Comparison of ENCODE assay signal across 11 cellular contexts in the genomic region with DNA sequence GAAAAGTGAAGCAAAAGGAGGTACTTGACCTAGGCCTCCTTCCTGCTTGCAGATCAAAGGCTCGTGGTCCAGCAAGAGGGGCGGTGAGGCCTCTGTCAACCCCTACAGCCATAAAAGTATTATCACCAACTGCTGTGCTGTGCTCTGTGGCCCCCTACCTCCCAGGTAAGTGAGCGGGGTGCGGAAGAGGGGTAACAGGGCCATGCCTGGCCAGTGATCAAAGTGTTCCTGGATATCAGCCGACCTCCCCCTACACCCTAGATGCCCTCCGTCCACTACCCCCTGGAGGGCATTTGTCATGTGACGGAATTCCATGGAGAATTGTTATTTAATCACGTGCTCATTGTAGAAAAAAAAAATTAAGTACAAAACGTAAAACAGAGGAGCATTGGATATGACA. TPM values are rescaled to one million over a fixed set of nuclear protein-coding genes. Genes with fewer than 3 reads are reported as not detected.
A peak's percentile ranks its signal among the peaks of the same experiment; 100 is the strongest.
DNase-seq lines count a peak whose midpoint lies in the region; ATAC-seq, FAIRE-seq and TF ChIP-seq lines count a peak whose summit lies in the region.
"Had no signal": no experiment of that assay in that cellular context is flagged by ENCODE, and none has a peak within 500 bp of the region (broad histone marks: within the 10 kb centered on the region; RNA-seq: fewer than 3 reads in every experiment).

No MANE protein-coding gene starts in this region.

- peak overlapping the region; percentile 24 to 58; a peak in 4 of 6 replicates for H3K27ac ChIP-seq in A549
- peak overlapping the region; percentile 52 for H3K27ac ChIP-seq in PC-3 (ENCODE audit: low read length)
- peak overlapping the region; percentile 99 for H3K27ac ChIP-seq in foreskin keratinocyte

- WGBS in A549 (ENCODE audit: missing lambda C conversion rate): 68% methylated on average over 9 of the region's 9 CpGs

- TF ChIP-seq EP300 in A549 (IDR thresholded peaks at IDR 0.05): no peak

- CTCF ChIA-PET in A549 (lab: Yijun Ruan, JAX): interaction anchor here (1.3 kb wide), 1 partner anchor 29 kb away, joined by 3 read pairs; no protein-coding TSS in a partner anchor
- CTCF ChIA-PET in PC-3 (lab: Charles Lee): no interaction called here

- POLR2A ChIA-PET in A549 (lab: Yijun Ruan, JAX): no interaction called here
- POLR2A ChIA-PET in PC-3 (lab: Charles Lee; ENCODE audit: unreplicated experiment): no interaction called here

- H3K27me3 ChIP-seq in PC-3 (ENCODE audit: low read length) (no peaks in the 10 kb centered on the region), foreskin keratinocyte (no peaks in the 10 kb centered on the region)

- no peaks in the 10 kb centered on the region; the same call in 1 of the 2 replicates for H3K79me2 ChIP-seq in PC-3 (ENCODE audit: low read length)

- H3K4me2 ChIP-seq in A549: no peak overlapping the region
- no peak overlapping the region for H3K4me2 ChIP-seq in PC-3 (ENCODE audit: low read length)

- TF ChIP-seq POLR2A in A549 (IDR thresholded peaks at IDR 0.05; ENCODE audit: low read length): no peak

- peaks cover 8% of the 10 kb centered on the region for H3F3A ChIP-seq in PC-3 (ENCODE audit: low read length, unreplicated experiment)

- no TSS peak for BruUV-seq in PC-3 (replicated peaks; lab: Mats Ljungman, UMichigan)

- H2AFZ ChIP-seq in PC-3 (ENCODE audit: low read length): no peak overlapping the region

- no peak for DNase-seq in A549 (ENCODE audit: low read depth in 1 of 2, low spot score in 1 of 2)
- no peak for DNase-seq in PC-3
- no peak for DNase-seq in foreskin keratinocyte
- no peak for DNase-seq in RPMI8226
- DNase-seq in amniotic stem cell (lab: John Stamatoyannopoulos, UW): no peak
- DNase-seq: GOT3 had no signal

- TF ChIP-seq CTCF in A549 (IDR thresholded peaks at IDR 0.05) (no peak), PC-3 (conservative IDR thresholded peaks at IDR 0.05; ENCODE audit: low read depth, low read length) (no peak), foreskin keratinocyte (conservative IDR thresholded peaks at IDR 0.05) (no peak)

- no peak for FAIRE-seq in A549 (lab: Jason Lieb, UNC)
- FAIRE-seq: D721Med had no signal

- no peak overlapping the region for H3K9ac ChIP-seq in PC-3 (ENCODE audit: low read length)

- H3K9me3 ChIP-seq in A549: no peaks in the 10 kb centered on the region
- no peaks in the 10 kb centered on the region for H3K9me3 ChIP-seq in PC-3 (ENCODE audit: low read length)
- H3K9me3 ChIP-seq: prostate gland had no signal

- no peak for TF ChIP-seq RAD21 in A549 (conservative IDR thresholded peaks at IDR 0.05 in 1 of 2, IDR thresholded peaks at IDR 0.05 in 1 of 2)

- H3K9me2 ChIP-seq in PC-3 (replicated peaks; ENCODE audit: low read length): no peaks in the 10 kb centered on the region

- H3K4me3 ChIP-seq in A549 (no peak overlapping the region), PC-3 (ENCODE audit: low read length) (no peak overlapping the region)
- H3K4me3 ChIP-seq: prostate gland, skin epidermis had no signal

- peaks cover 41% of the 10 kb centered on the region for H3K36me3 ChIP-seq in PC-3 (ENCODE audit: low read depth, low read length)

- H4K20me1 ChIP-seq in PC-3 (ENCODE audit: low read length): no peaks in the 10 kb centered on the region

- ATAC-seq in A549 (no peak), PC-3 (no peak), foreskin keratinocyte (no peak), GM18867 (IDR thresholded peaks at IDR 0.05; ENCODE audit: unreplicated experiment) (no peak)

- peaks cover 41% of the 10 kb centered on the region for H3K4me1 ChIP-seq in A549
- H3K4me1 ChIP-seq in PC-3 (ENCODE audit: insufficient read depth, low read length): peaks cover 57% of the 10 kb centered on the region
- peaks cover 56% of the 10 kb centered on the region for H3K4me1 ChIP-seq in foreskin keratinocyte

- intact Hi-C loops in PC-3 (cut with micrococcal nuclease): loop anchor here (1.0 kb wide), 2 partner anchors 10 to 26 kb away; no protein-coding TSS in a partner anchor

TF ChIP-seq in A549, 52 proteins besides CTCF, POLR2A, EP300 and RAD21:
- TF ChIP-seq MYC (IDR thresholded peaks at IDR 0.05; ENCODE audit: borderline replicate concordance, low read length) (no peak), CHD4 (IDR thresholded peaks at IDR 0.05; ENCODE audit: borderline replicate concordance) (no peak), RCOR1 (IDR thresholded peaks at IDR 0.05; ENCODE audit: low read depth, low read length) (no peak), USF2 (IDR thresholded peaks at IDR 0.05) (0 out of 2 replicates have a peak, but pooled peaks have one; percentile 11), CHD2 (IDR thresholded peaks at IDR 0.05; ENCODE audit: low read length, partially characterized antibody) (no peak), MAFK (IDR thresholded peaks at IDR 0.05; ENCODE audit: partially characterized antibody) (no peak), ZC3H11A (IDR thresholded peaks at IDR 0.05) (no peak)
- TF ChIP-seq, protein P1, sequence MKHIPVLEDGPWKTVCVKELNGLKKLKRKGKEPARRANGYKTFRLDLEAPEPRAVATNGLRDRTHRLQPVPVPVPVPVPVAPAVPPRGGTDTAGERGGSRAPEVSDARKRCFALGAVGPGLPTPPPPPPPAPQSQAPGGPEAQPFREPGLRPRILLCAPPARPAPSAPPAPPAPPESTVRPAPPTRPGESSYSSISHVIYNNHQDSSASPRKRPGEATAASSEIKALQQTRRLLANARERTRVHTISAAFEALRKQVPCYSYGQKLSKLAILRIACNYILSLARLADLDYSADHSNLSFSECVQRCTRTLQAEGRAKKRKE (CRISPR knock-in tag; IDR thresholded peaks at IDR 0.05; ENCODE audit: low read depth): no peak

RNA-seq across cellular contexts. Expression of gene SFN, which starts 10.2 kb away (rescaled TPM):
- 31.0 and 39.8 TPM in 2 replicates for polyA plus RNA-seq in A549 (2011; rRNA removed)
- polyA plus RNA-seq in A549 (2012; cell fraction: cytosol; rRNA removed): 193 and 209 TPM in 2 replicates
- polyA plus RNA-seq in A549 (2012; cell fraction: nucleus; rRNA removed): 145 and 174 TPM in 2 replicates
- polyA plus RNA-seq in A549 (2017; fragmentation: RNase III; extraction: RNeasy Plus Mini Kit Qiagen cat#74134 plus additional on column Dnase treatment): 114 to 150 TPM (median 141 TPM) in 3 replicates
- 17.4 and 26.5 TPM in 2 replicates for polyA minus RNA-seq in A549 (2011; rRNA and poly(A)+ RNA removed)
- total RNA-seq in PC-3 (2014; rRNA removed): 411 and 577 TPM in 2 replicates
- total RNA-seq in foreskin keratinocyte: 2,642 and 2,753 TPM in 2 replicates
- polyA plus RNA-seq in foreskin keratinocyte: 4,130 and 4,582 TPM in 2 replicates
- total RNA-seq: Right ventricle myocardium inferior had no signal

RNA-seq across cellular contexts. Expression of gene ZDHHC18, which starts 26.2 kb away (rescaled TPM):
- polyA plus RNA-seq in A549 (2011; rRNA removed) (20.0 and 27.0 TPM in 2 replicates), A549 (2017; fragmentation: RNase III; extraction: RNeasy Plus Mini Kit Qiagen cat#74134 plus additional on column Dnase treatment) (15.0 to 16.2 TPM (median 15.7 TPM) in 3 replicates), foreskin keratinocyte (14.2 and 16.1 TPM in 2 replicates)
- polyA plus RNA-seq in A549 (2012; cell fraction: cytosol; rRNA removed): 37.2 and 48.1 TPM in 2 replicates
- 44.4 and 45.8 TPM in 2 replicates for polyA plus RNA-seq in A549 (2012; cell fraction: nucleus; rRNA removed)
- polyA minus RNA-seq in A549 (2011; rRNA and poly(A)+ RNA removed): 39.5 and 46.1 TPM in 2 replicates
- total RNA-seq in PC-3 (2014; rRNA removed) (18.1 and 26.9 TPM in 2 replicates), foreskin keratinocyte (17.6 and 18.5 TPM in 2 replicates)

RNA-seq across cellular contexts. Expression of gene GPN2, which starts 37.4 kb away (rescaled TPM):
- polyA plus RNA-seq in A549 (2011; rRNA removed) (18.1 and 23.6 TPM in 2 replicates), A549 (2017; fragmentation: RNase III; extraction: RNeasy Plus Mini Kit Qiagen cat#74134 plus additional on column Dnase treatment) (16.9 to 18.3 TPM (median 18.1 TPM) in 3 replicates), foreskin keratinocyte (37.1 and 39.7 TPM in 2 replicates)
- polyA plus RNA-seq in A549 (2012; cell fraction: cytosol; rRNA removed): 22.9 and 27.6 TPM in 2 replicates
- polyA plus RNA-seq in A549 (2012; cell fraction: nucleus; rRNA removed): 14.7 and 24.0 TPM in 2 replicates
- polyA minus RNA-seq in A549 (2011; rRNA and poly(A)+ RNA removed): 26.7 and 42.9 TPM in 2 replicates
- total RNA-seq in PC-3 (2014; rRNA removed) (24.6 and 28.2 TPM in 2 replicates), foreskin keratinocyte (21.2 and 25.7 TPM in 2 replicates)

RNA-seq across cellular contexts. Expression of gene GPATCH3, which starts 47.6 kb away (rescaled TPM):
- polyA plus RNA-seq in A549 (2011; rRNA removed) (4.9 and 5.4 TPM in 2 replicates), A549 (2017; fragmentation: RNase III; extraction: RNeasy Plus Mini Kit Qiagen cat#74134 plus additional on column Dnase treatment) (7.0 to 8.7 TPM (median 8.3 TPM) in 3 replicates), foreskin keratinocyte (9.0 TPM in 2 replicates)
- 7.6 and 8.3 TPM in 2 replicates for polyA plus RNA-seq in A549 (2012; cell fraction: cytosol; rRNA removed)
- 12.4 and 13.1 TPM in 2 replicates for polyA plus RNA-seq in A549 (2012; cell fraction: nucleus; rRNA removed)
- 6.1 and 6.4 TPM in 2 replicates for polyA minus RNA-seq in A549 (2011; rRNA and poly(A)+ RNA removed)
- total RNA-seq in PC-3 (2014; rRNA removed) (16.1 and 18.8 TPM in 2 replicates), foreskin keratinocyte (7.1 and 10.4 TPM in 2 replicates)

Comparison
In these comparisons a context has a peak if more than half of its experiments do, and no peak if none do; other contexts are left out.
1. H3K27ac ChIP-seq: peak in every context shown above with its lines; median percentile 99 in foreskin keratinocyte; 52 in PC-3; 41 in A549.